Comparison of ENCODE assay signal across 16 cellular contexts in genomic region chr19:43027985-43028384, GRCh38. TPM values are rescaled to one million over a fixed set of nuclear protein-coding genes. Genes with fewer than 3 reads are reported as not detected.
A peak's percentile ranks its signal among the peaks of the same experiment; 100 is the strongest.
DNase-seq lines count a peak whose midpoint lies in the region; FAIRE-seq and TF ChIP-seq lines count a peak whose summit lies in the region.
"Not testable (repeated sequence)": the region's sequence is repeated elsewhere in the genome, so short reads cannot be mapped to it uniquely, and the experiment has no call there.
"Had no signal": no experiment of that assay in that cellular context is flagged by ENCODE, and none has a peak within 500 bp of the region (broad histone marks: within the 10 kb centered on the region; RNA-seq: fewer than 3 reads in every experiment).

No MANE protein-coding gene starts in this region.

- not testable (repeated sequence) for TF ChIP-seq EP300 in SK-N-SH (IDR thresholded peaks at IDR 0.05; ENCODE audit: borderline replicate concordance in 1 of 2, low read depth in 1 of 2, low read length in 1 of 2)

- not testable (repeated sequence) for H4K20me1 ChIP-seq in Loucy (ENCODE audit: insufficient read depth, low read length, poor library complexity, severe bottlenecking); SK-N-SH (ENCODE audit: insufficient read depth); osteoblast (ENCODE audit: insufficient read depth, low read length)

- CTCF ChIA-PET in AG04449 (lab: Yijun Ruan, JAX) = interaction anchor here (1.5 to 3.3 kb wide), 2 partner anchors 98 to 209 kb away, joined by 3 to 16 read pairs; no protein-coding TSS in a partner anchor
- CTCF ChIA-PET in SK-N-SH (lab: Yijun Ruan, JAX) = interaction anchor here (1.5 kb wide), 1 partner anchor 164 kb away, joined by 6 read pairs; no protein-coding TSS in a partner anchor

- not testable (repeated sequence) for H3K4me2 ChIP-seq in Loucy (ENCODE audit: low read depth, low read length, poor library complexity, severe bottlenecking); SK-N-SH; osteoblast (ENCODE audit: insufficient read depth, low read length)

- not testable (repeated sequence) for DNase-seq in AG04449 (ENCODE audit: low read depth, low spot score); fibroblast of the aortic adventitia (ENCODE audit: low read depth); osteoblast (ENCODE audit: insufficient read length, low spot score, missing footprints)
- peak; percentile 5 for DNase-seq in DMS53 (lab: John Stamatoyannopoulos, UW)
- peak; percentile 2 for DNase-seq in SK-N-SH
- DNase-seq in bronchial epithelial cell (ENCODE audit: low read depth) = peak; percentile 4

- not testable (repeated sequence) for H3K9ac ChIP-seq in Loucy (ENCODE audit: low read depth, low read length, poor library complexity, severe bottlenecking); SK-N-SH

- not testable (repeated sequence) for H3K9me2 ChIP-seq in Loucy (replicated peaks; ENCODE audit: low read depth, low read length); SK-N-SH

- H3K79me2 ChIP-seq in Loucy (ENCODE audit: insufficient read depth, low read length); SK-N-SH (ENCODE audit: insufficient read depth); osteoblast (ENCODE audit: insufficient read depth, low read length): not testable (repeated sequence)

- H3K27me3 ChIP-seq in Loucy (ENCODE audit: insufficient read depth, low read length, poor library complexity, severe bottlenecking); SK-N-SH (ENCODE audit: insufficient read depth); bronchial epithelial cell (ENCODE audit: control insufficient read depth, insufficient read depth, low read length); osteoblast (ENCODE audit: insufficient read depth, low read length): not testable (repeated sequence)

- H2AFZ ChIP-seq in Loucy (ENCODE audit: low read length); SK-N-SH (ENCODE audit: low read depth); osteoblast (ENCODE audit: low read length): not testable (repeated sequence)

- not testable (repeated sequence) for H3K9me3 ChIP-seq in Loucy (ENCODE audit: insufficient read depth, low read depth, low read length); SK-N-SH; osteoblast (ENCODE audit: low read depth, low read length)

- H3K36me3 ChIP-seq in Loucy (ENCODE audit: insufficient read depth, low read length); SK-N-SH (replicated peaks in 1 of 2; ENCODE audit: control insufficient read depth in 1 of 2, insufficient read depth in 2 of 2, low read length in 1 of 2); bronchial epithelial cell (ENCODE audit: control insufficient read depth, insufficient read depth, low read length); osteoblast (ENCODE audit: insufficient read depth, low read length): not testable (repeated sequence)

- TF ChIP-seq RAD21 in SK-N-SH (IDR thresholded peaks at IDR 0.05; ENCODE audit: low read length) = not testable (repeated sequence)

- H3F3A ChIP-seq in Loucy (ENCODE audit: low read depth); SK-N-SH (replicated peaks; ENCODE audit: insufficient read depth): not testable (repeated sequence)

- FAIRE-seq in bronchial epithelial cell (lab: Jason Lieb, UNC) = not testable (repeated sequence)

- POLR2A ChIA-PET in AG04449 (lab: Yijun Ruan, JAX); SK-N-SH (lab: Yijun Ruan, JAX): not testable (repeated sequence)

- TF ChIP-seq CTCF in AG04449 (IDR thresholded peaks at IDR 0.05; ENCODE audit: insufficient read depth, low read length, missing control alignments) (peak; percentile 12), GM12875 (IDR thresholded peaks at IDR 0.05; ENCODE audit: borderline replicate concordance, insufficient read depth, low read depth, low read length) (0 out of 2 replicates have a peak, but pooled peaks have one; percentile 18), Loucy (conservative IDR thresholded peaks at IDR 0.05; ENCODE audit: low read length) (0 out of 2 replicates have a peak, but pooled peaks have one; percentile 21), SK-N-SH (IDR thresholded peaks at IDR 0.05) (0 out of 2 replicates have a peak, but pooled peaks have one; percentile 31), bronchial epithelial cell (IDR thresholded peaks at IDR 0.05; ENCODE audit: insufficient read depth, low read length, severe bottlenecking) (peak; percentile 60), fibroblast of the aortic adventitia (IDR thresholded peaks at IDR 0.05; ENCODE audit: insufficient read depth, low read length) (peak; percentile 28), osteoblast (IDR thresholded peaks at IDR 0.05; ENCODE audit: extremely low read depth, low read depth, low read length) (peak; percentile 26)

- WGBS in SK-N-SH (ENCODE audit: low lambda C conversion rate) = 48% methylated on average over 9 of the region's 10 CpGs

- H3K27ac ChIP-seq in SK-N-SH (ENCODE audit: low read depth in 2 of 2, low read length in 1 of 2); osteoblast (ENCODE audit: low read depth, low read length): not testable (repeated sequence)

- not testable (repeated sequence) for H3K4me3 ChIP-seq in AG04449 (ENCODE audit: low read depth, low read length); GM12875 (ENCODE audit: low read depth, low read length); Loucy (ENCODE audit: low read length, poor library complexity, severe bottlenecking); SK-N-SH (ENCODE audit: low read depth in 2 of 2, low read length in 1 of 2); bronchial epithelial cell (ENCODE audit: low read depth, low read length); fibroblast of the aortic adventitia (ENCODE audit: low read depth, low read length); osteoblast (ENCODE audit: insufficient read depth, low read length)

- not testable (repeated sequence) for H3K4me1 ChIP-seq in Loucy (ENCODE audit: insufficient read depth, low read length, poor library complexity, severe bottlenecking); SK-N-SH (ENCODE audit: control insufficient read depth in 1 of 2, insufficient read depth in 2 of 2, low read depth in 1 of 2, low read length in 1 of 2); osteoblast (ENCODE audit: insufficient read depth, low read length)

TF ChIP-seq in SK-N-SH, 30 proteins besides CTCF, POLR2A, EP300 and RAD21:
- TF ChIP-seq SMC3 (IDR thresholded peaks at IDR 0.05; ENCODE audit: low read depth, low read length) = 0 out of 2 replicates have a peak, but pooled peaks have one; percentile 13

RNA-seq across cellular contexts. Expression of gene PSG11, which starts 1.7 kb away (rescaled TPM):
- polyA plus RNA-seq in SK-N-SH (2012; rRNA removed) = 0.08 and 0.15 TPM in 2 replicates
- polyA plus RNA-seq in SK-N-SH (2012; cell fraction: cytosol; rRNA removed) = 0.18 and 0.21 TPM in 2 replicates
- polyA plus RNA-seq in SK-N-SH (2012; cell fraction: nucleus; rRNA removed) = 0.07 and 0.35 TPM in 2 replicates
- not detected in 2 replicates for total RNA-seq in bronchial epithelial cell
- 0.09 TPM in 1 of 2 replicates, not detected in the other for total RNA-seq in fibroblast of the aortic adventitia (ENCODE audit: low replicate concordance)
- total RNA-seq in osteoblast = not detected in 2 replicates
- total RNA-seq: activated CD4-positive, alpha-beta memory T cell treated with anti-CD3 and anti-CD28 coated beads for 36 hours; CD4-positive, alpha-beta memory T cell; gastrocnemius medialis; lower leg skin; natural killer cell treated with Interleukin-12 subunit alpha and Interleukin-12 subunit beta and Interleukin-15 and Interleukin-18, amount 100 ng/mL, for 72 hours; osteocyte; renal cortical epithelial cell; smooth muscle cell had no signal
- polyA plus RNA-seq: CD4-positive, alpha-beta memory T cell; smooth muscle cell had no signal

RNA-seq across cellular contexts. Expression of gene PSG2, which starts 54.5 kb away (rescaled TPM):
- polyA plus RNA-seq in SK-N-SH (2012; rRNA removed) = 0.16 and 0.31 TPM in 2 replicates
- polyA plus RNA-seq in SK-N-SH (2012; cell fraction: cytosol; rRNA removed) = 0.21 and 0.28 TPM in 2 replicates
- polyA plus RNA-seq in SK-N-SH (2012; cell fraction: nucleus; rRNA removed) = 0.16 and 0.45 TPM in 2 replicates
- total RNA-seq in bronchial epithelial cell (not detected in 2 replicates), fibroblast of the aortic adventitia (ENCODE audit: low replicate concordance) (0.27 TPM in 1 of 2 replicates, not detected in the other), osteoblast (0.29 TPM in 1 of 2 replicates, not detected in the other)
- total RNA-seq: activated CD4-positive, alpha-beta memory T cell treated with anti-CD3 and anti-CD28 coated beads for 36 hours; CD4-positive, alpha-beta memory T cell; gastrocnemius medialis; natural killer cell treated with Interleukin-12 subunit alpha and Interleukin-12 subunit beta and Interleukin-15 and Interleukin-18, amount 100 ng/mL, for 72 hours; osteocyte; renal cortical epithelial cell; smooth muscle cell had no signal
- polyA plus RNA-seq: CD4-positive, alpha-beta memory T cell; smooth muscle cell had no signal
